In the genomic region with DNA sequence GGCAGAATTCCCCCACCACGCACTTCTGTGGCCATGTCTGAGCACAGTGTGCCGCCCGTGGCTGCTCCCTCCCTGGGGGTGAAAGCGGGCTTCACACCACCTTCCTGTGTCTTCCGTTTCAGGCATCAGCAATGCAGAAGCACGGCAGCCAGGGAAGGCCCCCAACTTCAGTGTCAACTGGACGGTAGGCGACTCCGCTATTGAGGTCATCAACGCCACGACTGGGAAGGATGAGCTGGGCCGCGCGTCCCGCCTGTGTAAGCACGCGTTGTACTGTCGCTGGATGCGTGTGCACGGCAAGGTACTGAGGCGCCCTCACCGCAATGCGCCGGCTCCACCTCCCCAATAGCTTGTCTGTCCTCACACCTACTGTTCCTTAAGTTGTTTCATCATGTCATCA, we compare ENCODE assay signal across 17 cellular contexts.
"Had no signal": no experiment of that assay in that cellular context is flagged by ENCODE, and none has a peak within 500 bp of the region (broad histone marks: within the 10 kb centered on the region; RNA-seq: fewer than 3 reads in every experiment).

No MANE protein-coding gene starts in this region.

- DNase-seq: effector memory CD4-positive, alpha-beta T cell; gastrocnemius medialis; glutamatergic neuron; islet precursor cell; naive thymus-derived CD8-positive, alpha-beta T cell; nucleus accumbens; sigmoid colon; stimulated activated CD4-positive, alpha-beta T cell treated with anti-CD3 and anti-CD28 coated beads, Interleukin-2, amount 100 ng/mL, for 24 hours; stimulated activated naive CD4-positive, alpha-beta T cell treated with Interleukin-2 at 50 U/mL for 16 hours; trophoblast cell had no signal

- H3K4me1 ChIP-seq: gastrocnemius medialis, right atrium auricular region, sigmoid colon had no signal

- FAIRE-seq: urothelium cell line had no signal

- H3K36me3 ChIP-seq: ovary had no signal

- H3K27ac ChIP-seq: epithelial cell of prostate, esophagus muscularis mucosa, gastrocnemius medialis, ovary, right atrium auricular region, sigmoid colon had no signal

- H3K4me3 Mint-ChIP-seq: naive thymus-derived CD8-positive, alpha-beta T cell; neural crest cell had no signal

- H3K27me3 ChIP-seq: esophagus muscularis mucosa, gastrocnemius medialis, ovary, right atrium auricular region, sigmoid colon had no signal

- ATAC-seq: gastrocnemius medialis; naive thymus-derived CD8-positive, alpha-beta T cell had no signal

- H3K4me1 Mint-ChIP-seq: neural crest cell had no signal

- H3K9me3 ChIP-seq: ovary, sigmoid colon had no signal

- H3K27me3 Mint-ChIP-seq: naive thymus-derived CD8-positive, alpha-beta T cell had no signal

- H3K4me3 ChIP-seq: esophagus muscularis mucosa, gastrocnemius medialis, ovary, right atrium auricular region, sigmoid colon, skin epidermis had no signal
